ENCODE assay signal across 11 cellular contexts in the genomic region with DNA sequence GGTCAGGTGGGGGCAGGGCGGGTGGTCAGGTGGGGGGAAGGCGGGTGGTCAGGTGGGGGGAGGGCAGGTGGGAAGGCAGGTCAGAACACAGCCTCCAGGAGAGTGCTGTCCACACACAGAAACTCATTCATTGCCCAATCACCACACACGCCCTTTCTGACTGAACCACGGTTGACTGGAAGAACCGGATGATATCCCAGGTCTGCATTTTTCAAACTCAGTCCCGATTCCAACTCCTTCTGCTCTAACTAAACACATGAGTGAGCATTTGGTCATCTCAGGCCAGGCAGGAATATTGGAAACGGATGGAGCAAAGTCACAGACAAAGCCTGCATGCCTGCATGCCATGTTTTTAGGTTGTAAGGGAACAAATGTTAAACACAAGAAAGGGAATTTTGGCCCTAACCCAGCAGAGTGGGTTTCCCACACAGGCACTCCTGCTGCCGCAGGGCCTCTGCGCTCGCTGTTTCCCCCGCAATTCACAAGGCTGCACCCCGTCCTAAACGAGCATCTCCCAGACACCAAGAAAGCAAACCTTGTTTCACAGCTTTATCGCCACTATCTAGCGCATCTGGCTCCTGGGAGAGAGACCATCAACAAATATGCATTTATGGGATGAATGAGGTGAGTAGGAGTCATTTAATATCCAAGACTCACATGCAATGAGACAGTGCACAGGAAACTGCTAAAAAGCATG.
A peak's percentile ranks its signal among the peaks of the same experiment; 100 is the strongest.
DNase-seq lines count a peak whose midpoint lies in the region; ATAC-seq and TF ChIP-seq lines count a peak whose summit lies in the region.
"Had no signal": no experiment of that assay in that cellular context is flagged by ENCODE, and none has a peak within 500 bp of the region (broad histone marks: within the 10 kb centered on the region; RNA-seq: fewer than 3 reads in every experiment).

No MANE protein-coding gene starts in this region.

- H3K4me3 ChIP-seq in SK-N-SH (ENCODE audit: low read depth in 2 of 2, low read length in 1 of 2) (no peak overlapping the region), fibroblast of mammary gland (ENCODE audit: control insufficient read depth, low read depth, low read length) (no peak overlapping the region), testis (no peak overlapping the region)
- H3K4me3 ChIP-seq: right atrium auricular region, thyroid gland had no signal

- no peak for TF ChIP-seq EP300 in SK-N-SH (IDR thresholded peaks at IDR 0.05; ENCODE audit: borderline replicate concordance in 1 of 2, low read depth in 1 of 2, low read length in 1 of 2)

- H3K36me3 ChIP-seq in SK-N-SH (replicated peaks in 1 of 2; ENCODE audit: control insufficient read depth in 1 of 2, insufficient read depth in 2 of 2, low read length in 1 of 2) (no peaks in the 10 kb centered on the region), testis (ENCODE audit: low read depth, missing control alignments) (no peaks in the 10 kb centered on the region)
- H3K36me3 ChIP-seq: right atrium auricular region, thyroid gland had no signal

- ATAC-seq in SK-N-SH treated with all-trans-retinoic acid at 6 μM for 48 hours, result peak; percentile 32

- TF ChIP-seq RAD21 in SK-N-SH (IDR thresholded peaks at IDR 0.05; ENCODE audit: low read length), result no peak

- H3K27ac ChIP-seq in SK-N-SH (ENCODE audit: low read depth in 2 of 2, low read length in 1 of 2) (peak overlapping the region in 1 of 2 experiments; percentile 39; a peak in 1 of 4 replicates), testis (no peak overlapping the region)
- H3K27ac ChIP-seq: right atrium auricular region, thyroid gland had no signal

- H3K9ac ChIP-seq in SK-N-SH, result no peak overlapping the region

- TF ChIP-seq CTCF in SK-N-SH (IDR thresholded peaks at IDR 0.05) (no peak), fibroblast of mammary gland (conservative IDR thresholded peaks at IDR 0.05; ENCODE audit: control insufficient read depth, insufficient read depth, low read depth, low read length) (no peak), testis (IDR thresholded peaks at IDR 0.05) (no peak)

- CTCF ChIA-PET in SK-N-SH (lab: Yijun Ruan, JAX), result interaction anchor here (7.1 kb wide), 1 partner anchor 314 kb away, joined by 122 read pairs; no protein-coding TSS in a partner anchor

- no peak for TF ChIP-seq POLR2A in testis (IDR thresholded peaks at IDR 0.05)

- H3K79me2 ChIP-seq in SK-N-SH (ENCODE audit: insufficient read depth), result no peaks in the 10 kb centered on the region

- intact Hi-C loops in testis (cut with DNase I; ENCODE audit: low total_unique reads), result no loop called here

- no peak overlapping the region for H2AFZ ChIP-seq in SK-N-SH (ENCODE audit: low read depth)

- no peak for DNase-seq in SK-N-SH
- DNase-seq in SK-MEL-5 (ENCODE audit: low read depth, low spot score), result peak; percentile 15
- DNase-seq in fibroblast of mammary gland (ENCODE audit: low read depth), result peak; percentile 72
- DNase-seq in testis, result peak; percentile 11
- no peak for DNase-seq in NCI-H510A treated with DMSO at 0.1 percent for 48 hours (lab: John Stamatoyannopoulos, UW)
- no peak for DNase-seq in NCI-H446 treated with DMSO at 0.1 percent for 48 hours (lab: John Stamatoyannopoulos, UW)
- DNase-seq in NCI-H69 (lab: John Stamatoyannopoulos, UW), result no peak
- DNase-seq: NCI-H526 had no signal

- WGBS in SK-N-SH (ENCODE audit: low lambda C conversion rate), result 50% methylated on average over 14 of the region's 15 CpGs
- 70 to 75% methylated on average over 13 to 15 of the region's 15 CpGs for WGBS in testis, 2 donors

- H3K9me2 ChIP-seq in SK-N-SH, result no peaks in the 10 kb centered on the region

- no peaks in the 10 kb centered on the region for H3F3A ChIP-seq in SK-N-SH (replicated peaks; ENCODE audit: insufficient read depth)

- H3K4me1 ChIP-seq in SK-N-SH (ENCODE audit: control insufficient read depth in 1 of 2, insufficient read depth in 2 of 2, low read depth in 1 of 2, low read length in 1 of 2) (peaks cover 0 to 7% of the 10 kb centered on the region in 2 experiments; a peak in 2 of 4 replicates), testis (peaks cover 14% of the 10 kb centered on the region)

- H3K9me3 ChIP-seq in SK-N-SH, result no peaks in the 10 kb centered on the region
- no peaks in the 10 kb centered on the region for H3K9me3 ChIP-seq in testis
- H3K9me3 ChIP-seq: right atrium auricular region, thyroid gland had no signal

- H4K20me1 ChIP-seq in SK-N-SH (ENCODE audit: insufficient read depth), result peaks cover 24% of the 10 kb centered on the region

- H3K4me2 ChIP-seq in SK-N-SH, result no peak overlapping the region

- H3K27me3 ChIP-seq in SK-N-SH (ENCODE audit: insufficient read depth), result no peaks in the 10 kb centered on the region
- H3K27me3 ChIP-seq in testis, result no peaks in the 10 kb centered on the region
- H3K27me3 ChIP-seq: right atrium auricular region, thyroid gland had no signal

- POLR2A ChIA-PET in SK-N-SH (lab: Yijun Ruan, JAX), result no interaction called here

- in situ Hi-C loops in SK-MEL-5 (cut with HindIII; ENCODE audit: low pct_unique_long_range_greater_than_20kb, low sequenced_read_pairs), result no loop called here

TF ChIP-seq in SK-N-SH treated with all-trans-retinoic acid at 6 μM for 48 hours, 23 proteins besides CTCF, POLR2A, EP300 and RAD21 (continues in another document):
- TF ChIP-seq, protein P1, sequence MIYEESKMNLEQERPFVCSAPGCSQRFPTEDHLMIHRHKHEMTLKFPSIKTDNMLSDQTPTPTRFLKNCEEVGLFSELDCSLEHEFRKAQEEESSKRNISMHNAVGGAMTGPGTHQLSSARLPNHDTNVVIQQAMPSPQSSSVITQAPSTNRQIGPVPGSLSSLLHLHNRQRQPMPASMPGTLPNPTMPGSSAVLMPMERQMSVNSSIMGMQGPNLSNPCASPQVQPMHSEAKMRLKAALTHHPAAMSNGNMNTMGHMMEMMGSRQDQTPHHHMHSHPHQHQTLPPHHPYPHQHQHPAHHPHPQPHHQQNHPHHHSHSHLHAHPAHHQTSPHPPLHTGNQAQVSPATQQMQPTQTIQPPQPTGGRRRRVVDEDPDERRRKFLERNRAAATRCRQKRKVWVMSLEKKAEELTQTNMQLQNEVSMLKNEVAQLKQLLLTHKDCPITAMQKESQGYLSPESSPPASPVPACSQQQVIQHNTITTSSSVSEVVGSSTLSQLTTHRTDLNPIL (CRISPR knock-in tag; IDR thresholded peaks at IDR 0.05; ENCODE audit: low read depth), result no peak
- TF ChIP-seq, protein P2, sequence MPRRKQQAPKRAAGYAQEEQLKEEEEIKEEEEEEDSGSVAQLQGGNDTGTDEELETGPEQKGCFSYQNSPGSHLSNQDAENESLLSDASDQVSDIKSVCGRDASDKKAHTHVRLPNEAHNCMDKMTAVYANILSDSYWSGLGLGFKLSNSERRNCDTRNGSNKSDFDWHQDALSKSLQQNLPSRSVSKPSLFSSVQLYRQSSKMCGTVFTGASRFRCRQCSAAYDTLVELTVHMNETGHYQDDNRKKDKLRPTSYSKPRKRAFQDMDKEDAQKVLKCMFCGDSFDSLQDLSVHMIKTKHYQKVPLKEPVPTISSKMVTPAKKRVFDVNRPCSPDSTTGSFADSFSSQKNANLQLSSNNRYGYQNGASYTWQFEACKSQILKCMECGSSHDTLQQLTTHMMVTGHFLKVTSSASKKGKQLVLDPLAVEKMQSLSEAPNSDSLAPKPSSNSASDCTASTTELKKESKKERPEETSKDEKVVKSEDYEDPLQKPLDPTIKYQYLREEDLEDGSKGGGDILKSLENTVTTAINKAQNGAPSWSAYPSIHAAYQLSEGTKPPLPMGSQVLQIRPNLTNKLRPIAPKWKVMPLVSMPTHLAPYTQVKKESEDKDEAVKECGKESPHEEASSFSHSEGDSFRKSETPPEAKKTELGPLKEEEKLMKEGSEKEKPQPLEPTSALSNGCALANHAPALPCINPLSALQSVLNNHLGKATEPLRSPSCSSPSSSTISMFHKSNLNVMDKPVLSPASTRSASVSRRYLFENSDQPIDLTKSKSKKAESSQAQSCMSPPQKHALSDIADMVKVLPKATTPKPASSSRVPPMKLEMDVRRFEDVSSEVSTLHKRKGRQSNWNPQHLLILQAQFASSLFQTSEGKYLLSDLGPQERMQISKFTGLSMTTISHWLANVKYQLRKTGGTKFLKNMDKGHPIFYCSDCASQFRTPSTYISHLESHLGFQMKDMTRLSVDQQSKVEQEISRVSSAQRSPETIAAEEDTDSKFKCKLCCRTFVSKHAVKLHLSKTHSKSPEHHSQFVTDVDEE (CRISPR knock-in tag; IDR thresholded peaks at IDR 0.05), result no peak
- TF ChIP-seq CSDC2 (CRISPR knock-in tag; IDR thresholded peaks at IDR 0.05), result no peak

TF ChIP-seq in SK-N-SH, 30 proteins besides CTCF, POLR2A, EP300 and RAD21:
- TF ChIP-seq, protein P3, sequence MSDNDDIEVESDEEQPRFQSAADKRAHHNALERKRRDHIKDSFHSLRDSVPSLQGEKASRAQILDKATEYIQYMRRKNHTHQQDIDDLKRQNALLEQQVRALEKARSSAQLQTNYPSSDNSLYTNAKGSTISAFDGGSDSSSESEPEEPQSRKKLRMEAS (IDR thresholded peaks at IDR 0.05; ENCODE audit: low read depth), result no peak
- no peak for TF ChIP-seq TAF1 (IDR thresholded peaks at IDR 0.05; ENCODE audit: borderline replicate concordance, low read depth, low read length)
- no peak for TF ChIP-seq FOXM1 (IDR thresholded peaks at IDR 0.05; ENCODE audit: low read depth)
- TF ChIP-seq, protein P4, sequence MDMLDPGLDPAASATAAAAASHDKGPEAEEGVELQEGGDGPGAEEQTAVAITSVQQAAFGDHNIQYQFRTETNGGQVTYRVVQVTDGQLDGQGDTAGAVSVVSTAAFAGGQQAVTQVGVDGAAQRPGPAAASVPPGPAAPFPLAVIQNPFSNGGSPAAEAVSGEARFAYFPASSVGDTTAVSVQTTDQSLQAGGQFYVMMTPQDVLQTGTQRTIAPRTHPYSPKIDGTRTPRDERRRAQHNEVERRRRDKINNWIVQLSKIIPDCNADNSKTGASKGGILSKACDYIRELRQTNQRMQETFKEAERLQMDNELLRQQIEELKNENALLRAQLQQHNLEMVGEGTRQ (IDR thresholded peaks at IDR 0.05; ENCODE audit: borderline replicate concordance, low read depth, low read length), result no peak
- TF ChIP-seq JUND (IDR thresholded peaks at IDR 0.05), result no peak

Comparison
In these comparisons a context has a peak if more than half of its experiments do, and no peak if none do; other contexts are left out.
1. DNase-seq: peak in SK-MEL-5 (single experiment), fibroblast of mammary gland (single experiment) and testis (single experiment); none in SK-N-SH (single experiment), NCI-H510A treated with DMSO at 0.1 percent for 48 hours (single experiment), NCI-H446 treated with DMSO at 0.1 percent for 48 hours (single experiment) and NCI-H69 (single experiment).